ENCODE assay signal across 8 cellular contexts in the genomic region with DNA sequence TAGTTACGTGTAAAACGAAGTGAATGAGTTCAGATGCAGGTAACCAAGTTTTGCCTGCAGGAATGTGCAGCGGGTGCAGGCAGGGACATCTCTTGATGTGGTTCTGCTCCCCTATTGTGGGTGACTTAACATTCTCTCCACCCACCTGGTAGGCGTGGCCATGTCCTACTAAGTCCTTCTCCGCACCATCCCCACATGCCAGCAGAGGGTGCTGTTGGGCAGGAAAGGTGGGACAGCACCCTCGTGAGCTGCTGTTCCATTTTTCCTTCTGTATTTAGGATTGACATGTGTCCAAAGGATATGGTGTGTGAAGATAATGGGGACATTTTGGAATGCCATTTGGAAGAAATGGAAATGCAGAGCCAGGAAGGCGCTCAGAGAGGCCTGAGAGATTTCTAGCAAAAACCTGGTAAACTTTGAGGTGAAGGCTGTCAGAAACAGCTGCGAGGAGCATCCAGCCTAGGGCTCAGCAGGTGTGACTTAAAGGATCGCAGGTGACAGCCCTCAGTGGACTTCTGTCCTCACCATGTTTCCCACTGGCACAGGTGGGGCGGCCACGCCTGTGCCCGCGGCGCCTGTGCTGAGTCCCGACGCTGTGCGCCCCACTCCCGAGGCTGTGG. TPM values are rescaled to one million over a fixed set of nuclear protein-coding genes. Genes with fewer than 3 reads are reported as not detected.
DNase-seq lines count a peak whose midpoint lies in the region; ATAC-seq and FAIRE-seq lines count a peak whose summit lies in the region.

No MANE protein-coding gene starts in this region.

- WGBS in mesendoderm (ENCODE audit: extremely low coverage, insufficient coverage, low lambda C conversion rate): no CpG with 5 or more reads among the region's 18 CpGs

- DNase-seq in COLO829 (ENCODE audit: low spot score) (peak; percentile 92), HS-5 (ENCODE audit: low read depth) (peak; percentile 53), mesendoderm (peak; percentile 97)
- peak; percentile 72 for DNase-seq in NK-92 treated with Interleukin-12 subunit alpha and Interleukin-12 subunit beta, amount 100 ng/mL, for 24 hours (lab: John Stamatoyannopoulos, UW)
- DNase-seq in activated CD8-positive, alpha-beta memory T cell treated with anti-CD3 and anti-CD28 coated beads for 48 hours (ENCODE audit: low read depth in 2 of 3, low spot score in 2 of 3): peak; percentile 79 to 97 (median 91)
- DNase-seq in stimulated activated CD8-positive, alpha-beta memory T cell treated with anti-CD3 and anti-CD28 coated beads, Interleukin-12 subunit alpha, Interleukin-12 subunit beta, amount 100 ng/mL, for 24 hours (ENCODE audit: extremely low read depth): peak; percentile 95

- peak; percentile 98 for ATAC-seq in GM21360 (IDR thresholded peaks at IDR 0.05; ENCODE audit: unreplicated experiment)

- H3K4me2 ChIP-seq in mesendoderm (ENCODE audit: low read length): peak overlapping the region; percentile 91

- H3K4me3 ChIP-seq in mesendoderm (ENCODE audit: low read length): peak overlapping the region; percentile 3

- no peak overlapping the region for H4K8ac ChIP-seq in mesendoderm (ENCODE audit: low read depth, low read length)

- no peaks in the 10 kb centered on the region for H3K79me2 ChIP-seq in mesendoderm (ENCODE audit: control insufficient read depth, insufficient read depth, low read length)

- H3K18ac ChIP-seq in mesendoderm (ENCODE audit: low read length): no peak overlapping the region

- H3K27me3 ChIP-seq in mesendoderm (ENCODE audit: insufficient read depth, low read length, poor library complexity): no peaks in the 10 kb centered on the region

- no peak overlapping the region for H3K27ac ChIP-seq in mesendoderm (ENCODE audit: low read depth, low read length)

- H3K9ac ChIP-seq in mesendoderm (ENCODE audit: low read length): peak overlapping the region; percentile 60

- H2BK15ac ChIP-seq in mesendoderm (replicated peaks; ENCODE audit: low read depth): no peak overlapping the region

- peak overlapping the region; percentile 83 for H3K56ac ChIP-seq in mesendoderm (ENCODE audit: low read length)

- H3K4ac ChIP-seq in mesendoderm (ENCODE audit: low read depth, low read length): no peak overlapping the region

- FAIRE-seq in endometrium (lab: Jason Lieb, UNC): peak; percentile 76

- H2BK5ac ChIP-seq in mesendoderm (ENCODE audit: low read length): no peak overlapping the region

- H3K4me1 ChIP-seq in mesendoderm (ENCODE audit: control insufficient read depth, low read depth, low read length): no peaks in the 10 kb centered on the region

- H4K5ac ChIP-seq in mesendoderm (ENCODE audit: low read length): no peak overlapping the region

- H3K36me3 ChIP-seq in mesendoderm (ENCODE audit: control insufficient read depth, insufficient read depth, low read length): no peaks in the 10 kb centered on the region

- H2BK120ac ChIP-seq in mesendoderm (ENCODE audit: low read depth, low read length): no peak overlapping the region

- H2AK5ac ChIP-seq in mesendoderm (ENCODE audit: low read length): no peak overlapping the region

- no peak overlapping the region for H3K23ac ChIP-seq in mesendoderm (ENCODE audit: low read length)

- no peaks in the 10 kb centered on the region for H3K79me1 ChIP-seq in mesendoderm (ENCODE audit: low read length)

RNA-seq across cellular contexts. Expression of a gene that starts 26.2 kb away (rescaled TPM):
- 2.9 TPM for polyA plus RNA-seq in mesendoderm (2013, experiment 1 of 2)
- polyA plus RNA-seq in mesendoderm (2013, experiment 2 of 2): 3.2 TPM
